Comparison of ENCODE assay signal across 18 cellular contexts in the genomic region with DNA sequence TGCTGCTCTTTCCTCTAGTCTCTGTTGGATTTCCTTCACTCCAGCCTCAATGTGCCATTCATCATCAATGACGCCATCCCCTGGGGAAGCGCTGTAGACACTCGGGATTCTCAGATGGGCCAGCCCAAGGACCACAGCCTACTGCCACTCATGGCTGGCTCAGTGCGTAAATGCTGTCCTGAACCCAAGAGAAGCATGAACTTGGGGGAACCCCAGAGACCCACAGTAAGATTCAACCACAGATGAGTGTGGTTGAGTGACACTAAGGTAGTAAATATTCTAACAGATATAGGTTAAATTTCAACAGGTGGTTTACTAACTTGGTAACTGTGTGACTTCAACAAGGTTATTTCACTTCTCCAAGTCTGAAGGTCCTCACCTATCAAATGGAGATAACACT.
DNase-seq lines count a peak whose midpoint lies in the region; ATAC-seq and TF ChIP-seq lines count a peak whose summit lies in the region.
"Had no signal": no experiment of that assay in that cellular context is flagged by ENCODE, and none has a peak within 500 bp of the region (broad histone marks: within the 10 kb centered on the region; RNA-seq: fewer than 3 reads in every experiment).

No MANE protein-coding gene starts in this region.

- intact Hi-C loops in uterus (cut with DNase I; ENCODE audit: low total_unique reads), result no loop called here

- H3K27me3 ChIP-seq in uterus, result no peaks in the 10 kb centered on the region
- H3K27me3 ChIP-seq: BE2C, cardiac muscle cell, tibial artery had no signal

- DNase-seq in HK-2 (ENCODE audit: unreplicated experiment), result peak; percentile 69
- DNase-seq in uterus, result no peak
- no peak for DNase-seq in NCI-H774 (lab: John Stamatoyannopoulos, UW)
- no peak for DNase-seq in stimulated activated CD4-positive, alpha-beta T cell treated with anti-CD3 and anti-CD28 coated beads, Interleukin-1b, Interleukin-23, amount 100 ng/mL, for 48 hours
- DNase-seq in NCI-H1436 (lab: John Stamatoyannopoulos, UW), result no peak
- DNase-seq: activated CD4-positive, alpha-beta memory T cell treated with anti-CD3 and anti-CD28 coated beads for 36 hours; BE2C; effector CD4-positive, alpha-beta T cell; mesendoderm; NCI-H1436 treated with DMSO at 0.1 percent for 48 hours; NCI-H2227 treated with DMSO at 0.1 percent for 48 hours; RPMI8226; tibial artery had no signal

- peak; percentile 58 for ATAC-seq in GM19324 (IDR thresholded peaks at IDR 0.05; ENCODE audit: low FRiP score, unreplicated experiment)
- ATAC-seq in HG02588 (IDR thresholded peaks at IDR 0.05; ENCODE audit: unreplicated experiment), result peak; percentile 80
- ATAC-seq in HG03108 (IDR thresholded peaks at IDR 0.05; ENCODE audit: unreplicated experiment), result peak; percentile 77
- ATAC-seq: stimulated activated effector memory CD8-positive, alpha-beta T cell treated with anti-CD3 and anti-CD28 coated beads, Interleukin-12 subunit alpha, Interleukin-12 subunit beta, amount 100 ng/mL, for 72 hours had no signal

- H3K36me3 ChIP-seq in uterus, result no peaks in the 10 kb centered on the region
- H3K36me3 ChIP-seq: BE2C, cardiac muscle cell, tibial artery had no signal

- H3K4me1 ChIP-seq in uterus, result no peaks in the 10 kb centered on the region
- H3K4me1 ChIP-seq: BE2C, tibial artery had no signal

- TF ChIP-seq POLR2A in uterus (IDR thresholded peaks at IDR 0.05), result no peak

- no peak overlapping the region for H3K4me3 ChIP-seq in uterus
- H3K4me3 ChIP-seq: cardiac muscle cell, tibial artery had no signal

- no peaks in the 10 kb centered on the region for H3K9me3 ChIP-seq in uterus
- H3K9me3 ChIP-seq: BE2C, tibial artery had no signal

- TF ChIP-seq CTCF in uterus (IDR thresholded peaks at IDR 0.05), result no peak

- H3K27ac ChIP-seq in uterus, result no peak overlapping the region
- H3K27ac ChIP-seq: cardiac muscle cell, tibial artery had no signal
